17 cellular contexts compared by ENCODE assay signal in the genomic region with DNA sequence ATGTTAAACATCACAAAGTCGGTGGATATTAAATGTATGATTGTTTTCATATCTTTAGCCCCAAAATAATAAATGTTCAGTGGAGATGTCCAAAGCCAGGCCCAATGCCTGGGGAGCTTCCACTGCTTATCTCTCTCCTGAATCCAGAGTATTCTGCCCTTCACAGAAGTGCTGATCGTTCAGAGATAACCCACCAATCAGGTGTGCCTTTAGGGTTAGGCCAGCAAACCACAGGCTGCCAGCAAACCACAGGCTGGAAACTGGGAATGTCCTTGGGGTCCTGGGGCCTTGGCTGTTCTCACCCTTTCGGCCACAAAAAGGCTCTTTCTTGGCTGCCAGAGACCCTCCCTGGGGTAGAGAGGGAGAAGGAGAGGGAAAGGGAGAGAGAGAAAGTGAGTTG.
"Had no signal": no experiment of that assay in that cellular context is flagged by ENCODE, and none has a peak within 500 bp of the region (broad histone marks: within the 10 kb centered on the region; RNA-seq: fewer than 3 reads in every experiment).

No MANE protein-coding gene starts in this region.

- H3K27ac ChIP-seq: ovary had no signal

- H3K36me3 ChIP-seq: ovary had no signal

- DNase-seq: activated B cell treated with CpG ODN at 0.5 μM for 24 hours; activated CD4-positive, alpha-beta T cell treated with anti-CD3 and anti-CD28 coated beads, Interleukin-2, amount 10 ng/mL, durations not matched to agents 24 days and 14 days; activated naive CD4-positive, alpha-beta T cell treated with anti-CD3 and anti-CD28 coated beads for 36 hours; central memory CD4-positive, alpha-beta T cell; cortex of kidney; effector memory CD8-positive, alpha-beta T cell; erythroblast; hippocampal formation; left cardiac atrium; ovary; stimulated activated CD4-positive, alpha-beta T cell treated with anti-CD3 and anti-CD28 coated beads, Interleukin-4, amount 100 ng/mL, for 1 hour; stimulated activated CD8-positive, alpha-beta memory T cell treated with anti-CD3 and anti-CD28 coated beads, Interleukin-4, amount 100 ng/mL, for 48 hours; stimulated activated naive CD8-positive, alpha-beta T cell treated with anti-CD3 and anti-CD28 coated beads, Interleukin-15, Interleukin-2, amounts not matched to agents 100 U/mL and 50 U/mL, for 24 hours; T-helper 17 cell had no signal

- H3K27ac Mint-ChIP-seq: activated B cell treated with CpG ODN at 0.5 μM for 24 hours; activated CD4-positive, alpha-beta T cell treated with anti-CD3 and anti-CD28 coated beads, Interleukin-2, amount 10 ng/mL, durations not matched to agents 24 days and 14 days; activated naive CD4-positive, alpha-beta T cell treated with anti-CD3 and anti-CD28 coated beads for 36 hours; activated T-helper 17 cell treated with anti-CD3 and anti-CD28 coated beads, Interleukin-2, amount 50 U/mL, for 72 hours; effector memory CD8-positive, alpha-beta T cell; nephron; T-helper 17 cell had no signal

- H3K4me1 Mint-ChIP-seq: activated B cell treated with CpG ODN at 0.5 μM for 24 hours; activated CD4-positive, alpha-beta T cell treated with anti-CD3 and anti-CD28 coated beads, Interleukin-2, amount 10 ng/mL, durations not matched to agents 24 days and 14 days; activated T-helper 17 cell treated with anti-CD3 and anti-CD28 coated beads, Interleukin-2, amount 50 U/mL, for 72 hours had no signal

- H3K27me3 ChIP-seq: ovary had no signal

- H3K4me3 Mint-ChIP-seq: activated B cell treated with CpG ODN at 0.5 μM for 24 hours; activated CD4-positive, alpha-beta T cell treated with anti-CD3 and anti-CD28 coated beads, Interleukin-2, amount 10 ng/mL, durations not matched to agents 24 days and 14 days; activated naive CD4-positive, alpha-beta T cell treated with anti-CD3 and anti-CD28 coated beads for 36 hours; activated T-helper 17 cell treated with anti-CD3 and anti-CD28 coated beads, Interleukin-2, amount 50 U/mL, for 72 hours; effector memory CD8-positive, alpha-beta T cell; nephron; T-helper 17 cell had no signal

- H3K9me3 ChIP-seq: ovary had no signal

- H3K4me3 ChIP-seq: lung, ovary had no signal

- H3K9me3 Mint-ChIP-seq: activated B cell treated with CpG ODN at 0.5 μM for 24 hours; activated CD4-positive, alpha-beta T cell treated with anti-CD3 and anti-CD28 coated beads, Interleukin-2, amount 10 ng/mL, durations not matched to agents 24 days and 14 days; activated naive CD4-positive, alpha-beta T cell treated with anti-CD3 and anti-CD28 coated beads for 36 hours; activated T-helper 17 cell treated with anti-CD3 and anti-CD28 coated beads, Interleukin-2, amount 50 U/mL, for 72 hours; effector memory CD8-positive, alpha-beta T cell; nephron had no signal

- ATAC-seq: activated T-helper 17 cell treated with anti-CD3 and anti-CD28 coated beads, Interleukin-2, amount 50 U/mL, for 72 hours; effector memory CD8-positive, alpha-beta T cell; left cardiac atrium; stimulated activated naive CD8-positive, alpha-beta T cell treated with anti-CD3 and anti-CD28 coated beads, Interleukin-15, Interleukin-2, amounts not matched to agents 100 U/mL and 50 U/mL, for 24 hours; T-helper 17 cell had no signal
